Comparison of ENCODE assay signal across 11 cellular contexts in the genomic region with DNA sequence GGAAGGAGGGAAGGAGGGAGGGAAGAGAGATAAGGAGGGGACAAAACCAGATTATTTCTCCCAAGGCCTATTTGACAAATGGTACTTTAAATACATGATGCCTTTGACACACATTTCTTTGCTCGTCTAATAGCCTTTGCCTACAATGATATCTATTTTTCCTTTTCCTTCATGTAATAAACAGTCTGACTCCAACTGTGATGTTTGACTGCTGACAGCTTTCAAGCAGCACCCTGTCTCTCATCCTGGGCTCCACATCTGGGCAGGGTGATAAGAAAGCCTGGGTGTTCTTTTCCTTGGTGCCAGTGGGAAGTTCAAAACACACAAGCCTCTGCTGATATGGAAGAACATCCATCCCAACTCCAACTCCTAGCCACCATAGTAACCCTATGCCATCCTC.
"Had no signal": no experiment of that assay in that cellular context is flagged by ENCODE, and none has a peak within 500 bp of the region (broad histone marks: within the 10 kb centered on the region; RNA-seq: fewer than 3 reads in every experiment).

No MANE protein-coding gene starts in this region.

- H3K9ac ChIP-seq: GM23248 had no signal

- FAIRE-seq: H1, H54 had no signal

- H3K4me3 ChIP-seq: GM23248, GM23338, HAP-1 had no signal

- H3K4me2 ChIP-seq: GM23338 had no signal

- ATAC-seq: GM23338, HCT116 had no signal

- DNase-seq: GM23248, GOT3, H7, H9, HCEC 1CT, HFFc6 had no signal

- H3K9me3 ChIP-seq: HAP-1 had no signal

- H3K36me3 ChIP-seq: HAP-1 had no signal

- H3K27ac ChIP-seq: GM23248 had no signal

- H2AFZ ChIP-seq: GM23248, GM23338 had no signal
